In genomic region chr3:9826815-9827574, GRCh38 we compare ENCODE assay signal across 8 cellular contexts. TPM values are rescaled to one million over a fixed set of nuclear protein-coding genes. Genes with fewer than 3 reads are reported as not detected.
DNase-seq lines count a peak whose midpoint lies in the region; FAIRE-seq and TF ChIP-seq lines count a peak whose summit lies in the region.

No MANE protein-coding gene starts in this region.

- no peak overlapping the region for H2BK120ac ChIP-seq in H1 (replicated peaks; ENCODE audit: low read depth, low read length)

- H3K79me1 ChIP-seq in H1 (ENCODE audit: low read depth, low read length) = no peaks in the 10 kb centered on the region

- no TSS peak for BruUV-seq in PC-9 (replicated peaks; lab: Mats Ljungman, UMichigan)

- H3K4me1 ChIP-seq in PC-9 (replicated peaks; ENCODE audit: insufficient read depth) = no peaks in the 10 kb centered on the region
- H3K4me1 ChIP-seq in H1 (replicated peaks in 1 of 4; ENCODE audit: control insufficient read depth in 3 of 4, insufficient read depth in 4 of 4, low read length in 3 of 4) = peaks cover 0 to 5% (median 2%) of the 10 kb centered on the region in 4 experiments; a peak in 2 of 7 replicates
- no peaks in the 10 kb centered on the region for H3K4me1 ChIP-seq in smooth muscle cell (ENCODE audit: low read depth)

- H3K9ac ChIP-seq in H1 (replicated peaks in 1 of 4; ENCODE audit: extremely low read depth in 1 of 4, low read depth in 3 of 4, low read length in 3 of 4) = no peak overlapping the region
- no peak overlapping the region for H3K9ac ChIP-seq in smooth muscle cell (ENCODE audit: low read depth)

- H2BK20ac ChIP-seq in H1 (ENCODE audit: low read length) = no peak overlapping the region

- no peak overlapping the region for H4K5ac ChIP-seq in H1 (ENCODE audit: insufficient read length, low read depth, low read length)

- TF ChIP-seq POLR2A in H1 (IDR thresholded peaks at IDR 0.05; ENCODE audit: control extremely low read depth in 1 of 2, low read depth in 2 of 2, low read length in 2 of 2) = no peak

- no peak overlapping the region for H4K91ac ChIP-seq in H1 (replicated peaks; ENCODE audit: insufficient read length, low read length)

- no peak overlapping the region for H3K56ac ChIP-seq in H1 (replicated peaks; ENCODE audit: insufficient read length, low read depth, low read length)

- 78% methylated on average over 20 of the region's 20 CpGs; no CpG with 5 or more reads in 1 of the 2 experiments for WGBS in H1 (ENCODE audit: extremely low coverage in 1 of 2, insufficient coverage in 1 of 2, insufficient read length in 1 of 2, insufficient replicate concordance in 2 of 2, low coverage in 1 of 2, low lambda C conversion rate in 2 of 2, missing lambda C conversion rate in 1 of 2), 2 experiments
- whole genome bisulfite sequencing in smooth muscle cell (ENCODE audit: low lambda C conversion rate) = 81% methylated on average over 20 of the region's 20 CpGs

- H3K36me3 ChIP-seq in PC-9 (ENCODE audit: low read depth) = no peaks in the 10 kb centered on the region
- H3K36me3 ChIP-seq in H1 (ENCODE audit: control insufficient read depth in 2 of 4, insufficient read depth in 4 of 4, low read length in 3 of 4) = no peaks in the 10 kb centered on the region
- H3K36me3 ChIP-seq in smooth muscle cell (ENCODE audit: low read depth) = no peaks in the 10 kb centered on the region

- H2AK5ac ChIP-seq in H1 (ENCODE audit: low read depth, low read length) = no peak overlapping the region

- TF ChIP-seq CTCF in PC-9 (conservative IDR thresholded peaks at IDR 0.05) (peak; percentile 56), H1 (IDR thresholded peaks at IDR 0.05; ENCODE audit: control extremely low read depth in 1 of 3, insufficient read depth in 1 of 3, low read depth in 1 of 3, low read length in 3 of 3) (peak; percentile 55 to 72 (median 72)), smooth muscle cell (IDR thresholded peaks at IDR 0.05; ENCODE audit: borderline replicate concordance, insufficient read depth, poor library complexity, severe bottlenecking) (peak; percentile 13), dorsolateral prefrontal cortex (IDR thresholded peaks at IDR 0.05 in 54 of 56, conservative IDR thresholded peaks at IDR 0.05 in 2 of 56; ENCODE audit: low read depth in 1 of 56, partially characterized antibody in 56 of 56) (peak in 13 of 56 donors; percentile 6 to 34 (median 23))

- FAIRE-seq in H1 (lab: Jason Lieb, UNC) = no peak

- H2BK15ac ChIP-seq in H1 (ENCODE audit: low read length) = no peak overlapping the region

- no peak overlapping the region for H4K8ac ChIP-seq in H1 (ENCODE audit: extremely low read depth, insufficient read depth, low read length)

- intact Hi-C loops in PC-9 (cut with micrococcal nuclease; ENCODE audit: unreplicated experiment) (loop anchor here (5.0 kb wide), 1 partner anchor 120 kb away; no protein-coding TSS in a partner anchor), dorsolateral prefrontal cortex (cut with DNase I) (no loop called here)

- H3K79me2 ChIP-seq in PC-9 (ENCODE audit: low read depth) (no peaks in the 10 kb centered on the region), H1 (ENCODE audit: control insufficient read depth in 1 of 2, insufficient read depth in 2 of 2, low read length in 2 of 2) (no peaks in the 10 kb centered on the region), smooth muscle cell (ENCODE audit: low read depth) (no peaks in the 10 kb centered on the region)

- peak; percentile 67 to 76 for TF ChIP-seq RAD21 in H1 (IDR thresholded peaks at IDR 0.05 in 1 of 2, conservative IDR thresholded peaks at IDR 0.05 in 1 of 2; ENCODE audit: low read depth in 2 of 2, low read length in 2 of 2)

- no peaks in the 10 kb centered on the region for H3K9me2 ChIP-seq in PC-9 (ENCODE audit: insufficient read depth)

- peak overlapping the region; percentile 26; the same call in 1 of the 2 replicates for H2BK5ac ChIP-seq in H1 (ENCODE audit: low read depth, low read length)

- H3K9me3 ChIP-seq in PC-9 (ENCODE audit: insufficient read depth, low read depth) (no peaks in the 10 kb centered on the region), H1 (ENCODE audit: insufficient read depth in 2 of 2, low read depth in 1 of 2, low read length in 1 of 2) (no peaks in the 10 kb centered on the region), smooth muscle cell (replicated peaks; ENCODE audit: low read depth) (no peaks in the 10 kb centered on the region)

- H3K27me3 ChIP-seq in PC-9 (ENCODE audit: insufficient read depth, low read depth) = no peaks in the 10 kb centered on the region
- H3K27me3 ChIP-seq in H1 (replicated peaks in 1 of 4; ENCODE audit: control insufficient read depth in 3 of 4, extremely low read depth in 1 of 4, insufficient read depth in 3 of 4, low read length in 3 of 4) = no peaks in the 10 kb centered on the region; a peak in 1 of 7 replicates
- H3K27me3 ChIP-seq in smooth muscle cell (ENCODE audit: low read depth) = no peaks in the 10 kb centered on the region
- H3K27me3 ChIP-seq in dorsolateral prefrontal cortex = no peaks in the 10 kb centered on the region

- H2AFZ ChIP-seq in PC-9 = no peak overlapping the region
- H2AFZ ChIP-seq in H1 (ENCODE audit: low read length) = no peak overlapping the region
- no peak overlapping the region for H2AFZ ChIP-seq in smooth muscle cell (ENCODE audit: low read depth)

- DNase-seq in activated CD4-positive, alpha-beta T cell treated with anti-CD3 and anti-CD28 coated beads for 48 hours = peak; percentile 45
- no peak for DNase-seq in activated CD4-positive, alpha-beta T cell treated with anti-CD3 and anti-CD28 coated beads for 4 hours
- DNase-seq in PC-9 (no peak), H1 (ENCODE audit: low read depth in 1 of 2, low spot score in 2 of 2) (peak in 1 of 2 experiments; percentile 74), smooth muscle cell (lab: John Stamatoyannopoulos, UW; ENCODE audit: unreplicated experiment) (no peak), HPDE6-E6E7 (ENCODE audit: extremely low spot score) (no peak), caudate nucleus (lab: John Stamatoyannopoulos, UW) (no peak), dorsolateral prefrontal cortex (no peak)

- H3F3A ChIP-seq in PC-9 (ENCODE audit: insufficient read depth, low read depth) (peaks cover 5% of the 10 kb centered on the region; the same call in 1 of the 2 replicates), smooth muscle cell (ENCODE audit: low read depth) (no peaks in the 10 kb centered on the region)

- H3K27ac ChIP-seq in PC-9 (no peak overlapping the region), H1 (ENCODE audit: low read depth, low read length) (no peak overlapping the region), smooth muscle cell (ENCODE audit: low read depth) (no peak overlapping the region), caudate nucleus (ENCODE audit: low read depth, low read length) (no peak overlapping the region), dorsolateral prefrontal cortex (no peak overlapping the region)

- POLR2A ChIA-PET in PC-9 (lab: Charles Lee; ENCODE audit: unreplicated experiment) = no interaction called here
- POLR2A ChIA-PET in H1 (lab: Charles Lee; ENCODE audit: partially characterized antibody) = interaction anchor here (1.3 to 1.8 kb wide), 4 partner anchors 9 to 128 kb away, joined by 3 to 10 read pairs (median 4); no protein-coding TSS in a partner anchor

- no peak overlapping the region for H3K4me2 ChIP-seq in PC-9
- H3K4me2 ChIP-seq in H1 (ENCODE audit: insufficient read depth in 1 of 2, low read depth in 2 of 2, low read length in 2 of 2) = no peak overlapping the region
- no peak overlapping the region for H3K4me2 ChIP-seq in smooth muscle cell

- no peaks in the 10 kb centered on the region for H3K23me2 ChIP-seq in H1 (ENCODE audit: low read depth, low read length)

- H3K23ac ChIP-seq in H1 (ENCODE audit: insufficient read length) = no peak overlapping the region

- H2BK12ac ChIP-seq in H1 (ENCODE audit: low read depth, low read length) = no peak overlapping the region; the same call in 1 of the 2 replicates

- no peak for TF ChIP-seq EP300 in H1 (IDR thresholded peaks at IDR 0.05; ENCODE audit: borderline replicate concordance in 1 of 2, low read depth in 2 of 2, low read length in 2 of 2)

- no peak overlapping the region for H3K4ac ChIP-seq in H1 (replicated peaks; ENCODE audit: insufficient read length, low read depth, low read length)

- H3K4me3 ChIP-seq in PC-9 = no peak overlapping the region
- H3K4me3 ChIP-seq in H1 (ENCODE audit: extremely low read depth in 1 of 4, insufficient read depth in 2 of 4, low read depth in 3 of 4, low read length in 4 of 4) = no peak overlapping the region
- no peak overlapping the region for H3K4me3 ChIP-seq in smooth muscle cell
- H3K4me3 ChIP-seq in dorsolateral prefrontal cortex = no peak overlapping the region

- H4K20me1 ChIP-seq in PC-9 (ENCODE audit: insufficient read depth) = no peaks in the 10 kb centered on the region
- H4K20me1 ChIP-seq in H1 (replicated peaks in 1 of 2; ENCODE audit: control insufficient read depth in 1 of 2, insufficient read depth in 2 of 2, low read length in 2 of 2) = no peaks in the 10 kb centered on the region
- H4K20me1 ChIP-seq in smooth muscle cell (ENCODE audit: low read depth) = no peaks in the 10 kb centered on the region

- no peak overlapping the region for H3K14ac ChIP-seq in H1 (ENCODE audit: insufficient read length)

- no peak overlapping the region for H3K18ac ChIP-seq in H1 (ENCODE audit: extremely low read depth, low read length)

- CTCF ChIA-PET in PC-9 (lab: Charles Lee) (interaction anchor here (1.2 kb wide), 1 partner anchor 119 kb away, joined by 3 read pairs; no protein-coding TSS in a partner anchor), H1 (lab: Charles Lee; ENCODE audit: partially characterized antibody) (interaction anchor here (0.6 to 7.9 kb wide), 30 partner anchors 12 to 365 kb away, joined by 3 to 74 read pairs (median 4); partner anchors contain the start of genes IL17RE and PRRT3)

RNA-seq across cellular contexts. Expression of gene RPUSD3, which starts 16.8 kb away (rescaled TPM):
- total RNA-seq in PC-9 (2021) = 53.2 and 57.7 TPM in 2 replicates
- total RNA-seq in H1 (2021; fragmentation: NEBNext Ultra II Directional; extraction: Animal tissue kit (Norgen Biotek cat#: 25700)) = 63.8 and 68.4 TPM in 2 replicates
- 154 and 164 TPM in 2 replicates for polyA plus RNA-seq in H1 (2011; rRNA removed)
- polyA plus RNA-seq in H1 (2011; cell fraction: cytosol; rRNA removed) = 89.4 TPM
- 98.6 TPM for polyA plus RNA-seq in H1 (2011; cell fraction: nucleus; rRNA removed)
- polyA plus RNA-seq in H1 (2012, experiment 1 of 2) = 57.2 to 70.9 TPM (median 68.0 TPM) in 4 replicates
- 81.1 TPM for polyA plus RNA-seq in H1 (2012, experiment 2 of 2)
- 69.8 TPM for polyA plus RNA-seq in H1 (2013, experiment 1 of 2)
- polyA plus RNA-seq in H1 (2013, experiment 2 of 2) = 66.2 TPM
- polyA minus RNA-seq in H1 (2011; rRNA and poly(A)+ RNA removed) = 49.1 and 51.8 TPM in 2 replicates
- polyA minus RNA-seq in H1 (2011; cell fraction: cytosol; rRNA and poly(A)+ RNA removed) = 26.6 TPM
- 28.0 TPM for polyA minus RNA-seq in H1 (2011; cell fraction: nucleus; rRNA and poly(A)+ RNA removed)
- 49.7 and 62.8 TPM in 2 replicates for total RNA-seq in smooth muscle cell
- 84.6 and 106 TPM in 2 replicates for polyA plus RNA-seq in smooth muscle cell
- total RNA-seq in dorsolateral prefrontal cortex = 10 to 100 TPM; 29.3 to 62.3 (median 44.8) TPM

RNA-seq across cellular contexts. Expression of gene TTLL3, which starts 16.9 kb away (rescaled TPM):
- 21.7 and 35.8 TPM in 2 replicates for total RNA-seq in PC-9 (2021)
- 4.3 and 5.9 TPM in 2 replicates for total RNA-seq in H1 (2021; fragmentation: NEBNext Ultra II Directional; extraction: Animal tissue kit (Norgen Biotek cat#: 25700))
- 8.9 and 11.4 TPM in 2 replicates for polyA plus RNA-seq in H1 (2011; rRNA removed)
- polyA plus RNA-seq in H1 (2011; cell fraction: cytosol; rRNA removed) = 11.5 TPM
- 33.1 TPM for polyA plus RNA-seq in H1 (2011; cell fraction: nucleus; rRNA removed)
- polyA plus RNA-seq in H1 (2012, experiment 1 of 2) = 8.7 to 12.5 TPM (median 11.8 TPM) in 4 replicates
- 2.6 TPM for polyA plus RNA-seq in H1 (2012, experiment 2 of 2)
- polyA plus RNA-seq in H1 (2013, experiment 1 of 2) = 2.8 TPM
- polyA plus RNA-seq in H1 (2013, experiment 2 of 2) = 2.1 TPM
- polyA minus RNA-seq in H1 (2011; rRNA and poly(A)+ RNA removed) = 7.1 and 9.4 TPM in 2 replicates
- polyA minus RNA-seq in H1 (2011; cell fraction: cytosol; rRNA and poly(A)+ RNA removed) = 3.9 TPM
- 8.7 TPM for polyA minus RNA-seq in H1 (2011; cell fraction: nucleus; rRNA and poly(A)+ RNA removed)
- total RNA-seq in smooth muscle cell = 16.4 and 29.5 TPM in 2 replicates
- polyA plus RNA-seq in smooth muscle cell = 25.6 and 37.6 TPM in 2 replicates
- total RNA-seq in dorsolateral prefrontal cortex = 100 to 1,000 TPM in 1 of 120 experiments, 10 to 100 TPM in 119; 35.9 to 103 (median 60.7) TPM

RNA-seq across cellular contexts. Expression of gene ARPC4, which starts 34.1 kb away (rescaled TPM):
- 114 and 127 TPM in 2 replicates for total RNA-seq in PC-9 (2021)
- total RNA-seq in H1 (2021; fragmentation: NEBNext Ultra II Directional; extraction: Animal tissue kit (Norgen Biotek cat#: 25700)) = 153 and 154 TPM in 2 replicates
- polyA plus RNA-seq in H1 (2011; rRNA removed) = 108 and 138 TPM in 2 replicates
- 123 TPM for polyA plus RNA-seq in H1 (2011; cell fraction: cytosol; rRNA removed)
- polyA plus RNA-seq in H1 (2011; cell fraction: nucleus; rRNA removed) = 57.4 TPM
- polyA plus RNA-seq in H1 (2012, experiment 1 of 2) = 147 to 182 TPM (median 160 TPM) in 4 replicates
- 285 TPM for polyA plus RNA-seq in H1 (2012, experiment 2 of 2)
- 80.2 TPM for polyA plus RNA-seq in H1 (2013, experiment 1 of 2)
- polyA plus RNA-seq in H1 (2013, experiment 2 of 2) = 79.8 TPM
- polyA minus RNA-seq in H1 (2011; rRNA and poly(A)+ RNA removed) = 107 and 117 TPM in 2 replicates
- polyA minus RNA-seq in H1 (2011; cell fraction: cytosol; rRNA and poly(A)+ RNA removed) = 126 TPM
- polyA minus RNA-seq in H1 (2011; cell fraction: nucleus; rRNA and poly(A)+ RNA removed) = 71.0 TPM
- total RNA-seq in smooth muscle cell = 93.9 and 143 TPM in 2 replicates
- polyA plus RNA-seq in smooth muscle cell = 128 and 130 TPM in 2 replicates
- total RNA-seq in dorsolateral prefrontal cortex = 100 to 1,000 TPM in 92 of 120 experiments, 10 to 100 TPM in 28; 82.2 to 149 (median 112) TPM

RNA-seq across cellular contexts. Expression of gene TADA3, which starts 34.7 kb away (rescaled TPM):
- total RNA-seq in PC-9 (2021) (72.4 and 99.1 TPM in 2 replicates), smooth muscle cell (50.9 and 51.8 TPM in 2 replicates), dorsolateral prefrontal cortex (10 to 100 TPM; 38.3 to 82.0 (median 54.2) TPM)
- 50.3 and 55.2 TPM in 2 replicates for total RNA-seq in H1 (2021; fragmentation: NEBNext Ultra II Directional; extraction: Animal tissue kit (Norgen Biotek cat#: 25700))
- polyA plus RNA-seq in H1 (2011; rRNA removed) (43.4 and 51.2 TPM in 2 replicates), smooth muscle cell (72.5 and 79.6 TPM in 2 replicates)
- polyA plus RNA-seq in H1 (2011; cell fraction: cytosol; rRNA removed) = 45.7 TPM
- polyA plus RNA-seq in H1 (2011; cell fraction: nucleus; rRNA removed) = 57.8 TPM
- 37.4 to 51.1 TPM (median 48.0 TPM) in 4 replicates for polyA plus RNA-seq in H1 (2012, experiment 1 of 2)
- 61.3 TPM for polyA plus RNA-seq in H1 (2012, experiment 2 of 2)
- 38.5 TPM for polyA plus RNA-seq in H1 (2013, experiment 1 of 2)
- 39.6 TPM for polyA plus RNA-seq in H1 (2013, experiment 2 of 2)
- 19.6 and 23.4 TPM in 2 replicates for polyA minus RNA-seq in H1 (2011; rRNA and poly(A)+ RNA removed)
- polyA minus RNA-seq in H1 (2011; cell fraction: cytosol; rRNA and poly(A)+ RNA removed) = 26.8 TPM
- 22.5 TPM for polyA minus RNA-seq in H1 (2011; cell fraction: nucleus; rRNA and poly(A)+ RNA removed)

RNA-seq across cellular contexts. Expression of gene CIDEC, which starts 53.1 kb away (rescaled TPM):
- total RNA-seq in PC-9 (2021) (0.37 TPM in 1 of 2 replicates, not detected in the other), smooth muscle cell (not detected in 2 replicates), dorsolateral prefrontal cortex (1 to 10 TPM in 1 of 120 experiments, under 1 TPM in 9, not detected in 110; 0.40 to 1.9 (median 0.58) TPM)
- total RNA-seq in H1 (2021; fragmentation: NEBNext Ultra II Directional; extraction: Animal tissue kit (Norgen Biotek cat#: 25700)) = not detected in 2 replicates
- polyA plus RNA-seq in H1 (2011; rRNA removed) (not detected in 2 replicates), smooth muscle cell (not detected in 2 replicates)
- not detected for polyA plus RNA-seq in H1 (2011; cell fraction: cytosol; rRNA removed)
- polyA plus RNA-seq in H1 (2011; cell fraction: nucleus; rRNA removed) = not detected
- polyA plus RNA-seq in H1 (2012, experiment 1 of 2) = not detected in 4 replicates
- not detected for polyA plus RNA-seq in H1 (2012, experiment 2 of 2)
- polyA plus RNA-seq in H1 (2013, experiment 1 of 2) = not detected
- not detected for polyA plus RNA-seq in H1 (2013, experiment 2 of 2)
- not detected in 2 replicates for polyA minus RNA-seq in H1 (2011; rRNA and poly(A)+ RNA removed)
- polyA minus RNA-seq in H1 (2011; cell fraction: cytosol; rRNA and poly(A)+ RNA removed) = not detected
- not detected for polyA minus RNA-seq in H1 (2011; cell fraction: nucleus; rRNA and poly(A)+ RNA removed)
